ENCODE assay signal across 11 cellular contexts in genomic region chr13:112586334-112586733, GRCh38. TPM values are rescaled to one million over a fixed set of nuclear protein-coding genes. Genes with fewer than 3 reads are reported as not detected.
DNase-seq lines count a peak whose midpoint lies in the region; ATAC-seq, FAIRE-seq and TF ChIP-seq lines count a peak whose summit lies in the region.
"Had no signal": no experiment of that assay in that cellular context is flagged by ENCODE, and none has a peak within 500 bp of the region (broad histone marks: within the 10 kb centered on the region; RNA-seq: fewer than 3 reads in every experiment).

No MANE protein-coding gene starts in this region.

- peak overlapping the region; percentile 89 for H3K27ac Mint-ChIP-seq in CD8-positive, alpha-beta T cell
- H3K27ac Mint-ChIP-seq in activated naive CD8-positive, alpha-beta T cell treated with anti-CD3 and anti-CD28 coated beads, Interleukin-2, amount 10 ng/mL, durations not matched to agents 7 days and 5 days: peak overlapping the region; percentile 90
- peak overlapping the region; percentile 97 for H3K27ac Mint-ChIP-seq in natural killer cell treated with Interleukin-12 subunit alpha and Interleukin-12 subunit beta and Interleukin-15 and Interleukin-18, amount 100 ng/mL, for 72 hours

- peaks cover 50% of the 10 kb centered on the region for H3K4me1 Mint-ChIP-seq in CD8-positive, alpha-beta T cell (ENCODE audit: low read depth)
- H3K4me1 Mint-ChIP-seq in activated naive CD8-positive, alpha-beta T cell treated with anti-CD3 and anti-CD28 coated beads, Interleukin-2, amount 10 ng/mL, durations not matched to agents 7 days and 5 days: peaks cover 31% of the 10 kb centered on the region
- peaks cover 36 to 49% of the 10 kb centered on the region in 2 donors for H3K4me1 Mint-ChIP-seq in natural killer cell treated with Interleukin-12 subunit alpha and Interleukin-12 subunit beta and Interleukin-15 and Interleukin-18, amount 100 ng/mL, for 72 hours (ENCODE audit: low read depth in 2 of 2)

- intact Hi-C loops in CD8-positive, alpha-beta T cell (cut with DNase I, micrococcal nuclease): loop anchor here (5.0 to 10.0 kb wide), 5 partner anchors 106 to 1872 kb away; partner anchors contain the start of genes ANKRD10 (in 2 of the 2), ATP11A (in 1 of the 2), CUL4A (in 1 of the 2) and ING1 (in 1 of the 2)
- intact Hi-C loops in mucosa of descending colon (cut with DNase I, micrococcal nuclease): no loop called here

- POLR2A ChIA-PET in CD8-positive, alpha-beta T cell (lab: Charles Lee): no interaction called here
- POLR2A ChIA-PET in activated naive CD8-positive, alpha-beta T cell treated with anti-CD3 and anti-CD28 coated beads, Interleukin-2, amount 10 ng/mL, durations not matched to agents 7 days and 5 days (lab: Charles Lee): no interaction called here

- no peaks in the 10 kb centered on the region for H3K27me3 ChIP-seq in CD8-positive, alpha-beta T cell (ENCODE audit: insufficient read depth, low read length)
- H3K27me3 ChIP-seq: tibial nerve had no signal

- no peaks in the 10 kb centered on the region for H3K9me3 ChIP-seq in CD8-positive, alpha-beta T cell (ENCODE audit: low read length)
- H3K9me3 ChIP-seq in mucosa of descending colon: no peaks in the 10 kb centered on the region
- H3K9me3 ChIP-seq: tibial nerve had no signal

- H3K4me1 ChIP-seq in CD8-positive, alpha-beta T cell (ENCODE audit: insufficient read depth, low read length): peaks cover 18% of the 10 kb centered on the region
- H3K4me1 ChIP-seq in mucosa of descending colon (ENCODE audit: low read depth): peaks cover 22% of the 10 kb centered on the region

- no peak overlapping the region for H3K27ac ChIP-seq in CD8-positive, alpha-beta T cell (ENCODE audit: low read depth, low read length)

- no peaks in the 10 kb centered on the region for H3K27me3 Mint-ChIP-seq in CD8-positive, alpha-beta T cell (ENCODE audit: low read depth)
- H3K27me3 Mint-ChIP-seq in activated naive CD8-positive, alpha-beta T cell treated with anti-CD3 and anti-CD28 coated beads, Interleukin-2, amount 10 ng/mL, durations not matched to agents 7 days and 5 days: no peaks in the 10 kb centered on the region
- no peaks in the 10 kb centered on the region for H3K27me3 Mint-ChIP-seq in natural killer cell treated with Interleukin-12 subunit alpha and Interleukin-12 subunit beta and Interleukin-15 and Interleukin-18, amount 100 ng/mL, for 72 hours

- ATAC-seq in CD8-positive, alpha-beta T cell: no peak
- no peak for ATAC-seq in activated naive CD8-positive, alpha-beta T cell treated with anti-CD3 and anti-CD28 coated beads, Interleukin-2, amount 10 ng/mL, durations not matched to agents 7 days and 5 days (ENCODE audit: low read depth)
- no peak for ATAC-seq in natural killer cell treated with Interleukin-12 subunit alpha and Interleukin-12 subunit beta and Interleukin-15 and Interleukin-18, amount 100 ng/mL, for 72 hours
- ATAC-seq in mucosa of descending colon (no peak), HG02588 (IDR thresholded peaks at IDR 0.05; ENCODE audit: unreplicated experiment) (no peak)

- H3K4me3 ChIP-seq in CD8-positive, alpha-beta T cell (ENCODE audit: low read depth, low read length): no peak overlapping the region
- peak overlapping the region; percentile 84 for H3K4me3 ChIP-seq in HFF-Myc (replicated peaks; ENCODE audit: low read depth, low read length)
- H3K4me3 ChIP-seq in mucosa of descending colon: no peak overlapping the region

- H3K36me3 Mint-ChIP-seq in CD8-positive, alpha-beta T cell: peaks cover 2% of the 10 kb centered on the region
- peaks cover 16% of the 10 kb centered on the region for H3K36me3 Mint-ChIP-seq in activated naive CD8-positive, alpha-beta T cell treated with anti-CD3 and anti-CD28 coated beads, Interleukin-2, amount 10 ng/mL, durations not matched to agents 7 days and 5 days
- H3K36me3 Mint-ChIP-seq in natural killer cell treated with Interleukin-12 subunit alpha and Interleukin-12 subunit beta and Interleukin-15 and Interleukin-18, amount 100 ng/mL, for 72 hours: no peaks in the 10 kb centered on the region

- FAIRE-seq in RCC 7860 (lab: Jason Lieb, UNC): no peak

- no peaks in the 10 kb centered on the region for H3K36me3 ChIP-seq in CD8-positive, alpha-beta T cell (ENCODE audit: insufficient read depth, low read length)
- H3K36me3 ChIP-seq in mucosa of descending colon (ENCODE audit: low read depth): no peaks in the 10 kb centered on the region
- H3K36me3 ChIP-seq: tibial nerve had no signal

- CTCF ChIA-PET in CD8-positive, alpha-beta T cell (lab: Charles Lee): interaction anchor here (1.3 kb wide), 1 partner anchor 19 kb away, joined by 4 read pairs; no protein-coding TSS in a partner anchor

- TF ChIP-seq CTCF in CD8-positive, alpha-beta T cell (IDR thresholded peaks at IDR 0.05): no peak
- no peak for TF ChIP-seq CTCF in HFF-Myc (IDR thresholded peaks at IDR 0.05; ENCODE audit: low read depth, low read length, missing control alignments)
- no peak for TF ChIP-seq CTCF in mucosa of descending colon (IDR thresholded peaks at IDR 0.05)

- H3K9me3 Mint-ChIP-seq in CD8-positive, alpha-beta T cell: no peaks in the 10 kb centered on the region
- H3K9me3 Mint-ChIP-seq in activated naive CD8-positive, alpha-beta T cell treated with anti-CD3 and anti-CD28 coated beads, Interleukin-2, amount 10 ng/mL, durations not matched to agents 7 days and 5 days: no peaks in the 10 kb centered on the region
- no peaks in the 10 kb centered on the region for H3K9me3 Mint-ChIP-seq in natural killer cell treated with Interleukin-12 subunit alpha and Interleukin-12 subunit beta and Interleukin-15 and Interleukin-18, amount 100 ng/mL, for 72 hours

- no peak for DNase-seq in CD8-positive, alpha-beta T cell
- DNase-seq in HFF-Myc (ENCODE audit: extremely low read depth, low read depth) (no peak), mucosa of descending colon (no peak), RCC 7860 (ENCODE audit: low spot score) (no peak)
- DNase-seq in activated naive CD8-positive, alpha-beta T cell treated with anti-CD3 and anti-CD28 coated beads, Interleukin-2, amount 10 ng/mL, durations not matched to agents 7 days and 5 days: no peak
- no peak for DNase-seq in natural killer cell treated with Interleukin-12 subunit alpha and Interleukin-12 subunit beta and Interleukin-15 and Interleukin-18, amount 100 ng/mL, for 72 hours (ENCODE audit: low spot score)
- no peak for DNase-seq in activated effector memory CD4-positive, alpha-beta T cell treated with anti-CD3 and anti-CD28 coated beads, Interleukin-2, amount 50 U/mL, for 16 hours
- DNase-seq: amniotic stem cell, KG1 had no signal

- H3K4me3 Mint-ChIP-seq in CD8-positive, alpha-beta T cell: peak overlapping the region; percentile 96
- peak overlapping the region; percentile 99 for H3K4me3 Mint-ChIP-seq in activated naive CD8-positive, alpha-beta T cell treated with anti-CD3 and anti-CD28 coated beads, Interleukin-2, amount 10 ng/mL, durations not matched to agents 7 days and 5 days
- peak overlapping the region; percentile 99 for H3K4me3 Mint-ChIP-seq in natural killer cell treated with Interleukin-12 subunit alpha and Interleukin-12 subunit beta and Interleukin-15 and Interleukin-18, amount 100 ng/mL, for 72 hours

RNA-seq across cellular contexts. Expression of gene TUBGCP3, which starts 1.6 kb away (rescaled TPM):
- 10 to 100 TPM; 28.8 to 31.9 TPM for total RNA-seq in CD8-positive, alpha-beta T cell
- total RNA-seq in activated naive CD8-positive, alpha-beta T cell treated with anti-CD3 and anti-CD28 coated beads, Interleukin-2, amount 10 ng/mL, durations not matched to agents 7 days and 5 days: 10 to 100 TPM; 62.4 to 63.3 TPM
- 10 to 100 TPM; 46.7 to 86.3 TPM for total RNA-seq in natural killer cell treated with Interleukin-12 subunit alpha and Interleukin-12 subunit beta and Interleukin-15 and Interleukin-18, amount 100 ng/mL, for 72 hours
- 10 to 100 TPM; 27.7 to 44.8 (median 32.7) TPM for total RNA-seq in mucosa of descending colon

Comparison
In these comparisons a context has a peak if more than half of its experiments do, and no peak if none do; other contexts are left out.
1. intact Hi-C loops: an anchor here in CD8-positive, alpha-beta T cell (5.0 to 10.0 kb wide); none called in mucosa of descending colon.